In the genomic region with DNA sequence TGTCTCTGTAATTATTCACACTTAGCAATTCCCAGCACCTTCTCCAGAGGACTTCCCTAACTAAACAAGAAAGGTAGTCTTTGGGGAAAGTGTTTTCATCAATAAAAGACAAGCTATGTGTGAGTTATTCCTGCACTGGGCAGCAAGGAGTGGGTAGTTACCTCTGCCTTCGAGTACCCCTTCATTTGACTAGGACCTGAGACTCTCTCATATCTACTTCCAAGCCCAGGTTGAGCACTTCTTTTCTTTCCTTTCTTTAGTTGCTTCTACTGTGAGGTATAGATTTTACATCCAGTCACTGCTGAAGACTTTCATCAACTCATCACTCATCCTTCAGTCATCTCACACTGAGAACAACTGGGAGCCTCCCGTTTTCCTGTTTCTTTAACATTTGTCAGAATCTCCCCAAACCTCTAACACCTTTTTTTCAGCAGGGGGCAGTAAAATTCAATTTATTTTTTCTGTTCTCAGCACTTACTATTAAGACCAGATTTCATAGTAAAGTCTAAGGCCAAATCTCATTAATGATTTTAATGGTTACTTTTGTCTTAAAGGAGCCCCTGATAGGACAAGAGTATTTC, we compare ENCODE assay signal across 9 cellular contexts.
DNase-seq lines count a peak whose midpoint lies in the region; ATAC-seq, FAIRE-seq and TF ChIP-seq lines count a peak whose summit lies in the region.
"Had no signal": no experiment of that assay in that cellular context is flagged by ENCODE, and none has a peak within 500 bp of the region (broad histone marks: within the 10 kb centered on the region; RNA-seq: fewer than 3 reads in every experiment).

No MANE protein-coding gene starts in this region.

- H3K4me2 ChIP-seq in Karpas-422 (ENCODE audit: low read depth, low read length, poor library complexity, severe bottlenecking) = no peak overlapping the region
- no peak overlapping the region for H3K4me2 ChIP-seq in K562 (ENCODE audit: insufficient read depth, low read length)
- H3K4me2 ChIP-seq in neuronal stem cell (ENCODE audit: insufficient read depth, low read length, poor library complexity, severe bottlenecking) = no peak overlapping the region

- no peak overlapping the region for H3K4me3 ChIP-seq in Karpas-422 (ENCODE audit: low read length)
- no peak overlapping the region for H3K4me3 ChIP-seq in K562
- H3K4me3 ChIP-seq in neuronal stem cell (ENCODE audit: low read length in 2 of 2) = no peak overlapping the region
- no peak overlapping the region for H3K4me3 ChIP-seq in upper lobe of left lung

- intact Hi-C loops in K562 (cut with micrococcal nuclease) = loop anchor here (1.0 kb wide), 1 partner anchor 114 kb away; no protein-coding TSS in a partner anchor

- no peaks in the 10 kb centered on the region for H3K9me1 ChIP-seq in K562 (ENCODE audit: control insufficient read depth, insufficient read depth, low read length)

- no peak overlapping the region for H2BK12ac ChIP-seq in neuronal stem cell (ENCODE audit: low read length)

- no peak overlapping the region for H3K9ac ChIP-seq in Karpas-422 (ENCODE audit: low read length)
- no peak overlapping the region for H3K9ac ChIP-seq in K562 (ENCODE audit: insufficient read depth in 1 of 2, low read depth in 2 of 2, low read length in 2 of 2)
- no peak overlapping the region for H3K9ac ChIP-seq in neuronal stem cell (ENCODE audit: low read depth, low read length, poor library complexity)

- in situ Hi-C loops in K562 (cut with MboI) = no loop called here

- TF ChIP-seq CTCF in K562 (IDR thresholded peaks at IDR 0.05 in 2 of 3, conservative IDR thresholded peaks at IDR 0.05 in 1 of 3; ENCODE audit: insufficient read depth in 2 of 3, low read depth in 1 of 3, low read length in 3 of 3) = peak; percentile 34 to 60 (median 54); a peak in 4 of 6 replicates
- TF ChIP-seq CTCF in upper lobe of left lung (IDR thresholded peaks at IDR 0.05) = no peak

- no TSS peak for BruUV-seq in K562 (replicated peaks; lab: Mats Ljungman, UMichigan)

- FAIRE-seq in K562 (lab: Jason Lieb, UNC) = peak; percentile 69

- DNase-seq in GM03348 (ENCODE audit: low spot score) = peak; percentile 6
- peak; percentile 67 for DNase-seq in Karpas-422
- peak; percentile 17 to 32 (median 22) for DNase-seq in K562 (ENCODE audit: extremely low read depth in 1 of 4, low spot score in 3 of 4)
- peak; percentile 4 for DNase-seq in neuronal stem cell (ENCODE audit: low spot score)
- no peak for DNase-seq in upper lobe of left lung
- DNase-seq in effector CD4-positive, alpha-beta T cell = no peak
- DNase-seq in HEK293T (ENCODE audit: extremely low spot score) = no peak

- H4K91ac ChIP-seq in neuronal stem cell (ENCODE audit: low read depth, low read length, poor library complexity) = no peak overlapping the region

- WGBS in K562 (ENCODE audit: insufficient coverage, low coverage, missing lambda C conversion rate) = 3% methylated on average over 2 of the region's 2 CpGs
- no CpG with 5 or more reads among the region's 2 CpGs for WGBS in neuronal stem cell (ENCODE audit: extremely low coverage in 2 of 2, insufficient read length in 2 of 2, insufficient replicate concordance in 1 of 2), 2 donors
- whole genome bisulfite sequencing in upper lobe of left lung, 2 donors = 23 to 33% methylated on average over 2 of the region's 2 CpGs

- H2AFZ ChIP-seq in Karpas-422 (ENCODE audit: low read length) (no peak overlapping the region), K562 (ENCODE audit: low read depth, low read length) (no peak overlapping the region), neuronal stem cell (ENCODE audit: low read length) (no peak overlapping the region)

- H3K4ac ChIP-seq in neuronal stem cell (ENCODE audit: low read length) = no peak overlapping the region

- no peaks in the 10 kb centered on the region for H3K27me3 ChIP-seq in Karpas-422 (ENCODE audit: low read length)
- no peaks in the 10 kb centered on the region; a peak in 1 of 5 replicates for H3K27me3 ChIP-seq in K562 (ENCODE audit: control insufficient read depth in 2 of 2, insufficient read depth in 2 of 2, low read length in 2 of 2)
- no peaks in the 10 kb centered on the region for H3K27me3 ChIP-seq in neuronal stem cell (ENCODE audit: control insufficient read depth in 3 of 3, insufficient read depth in 3 of 3, low read depth in 1 of 3, low read length in 3 of 3)
- no peaks in the 10 kb centered on the region for H3K27me3 ChIP-seq in upper lobe of left lung

- no peak overlapping the region for H2BK5ac ChIP-seq in neuronal stem cell (ENCODE audit: low read length)

- H3K18ac ChIP-seq in neuronal stem cell (ENCODE audit: low read length) = no peak overlapping the region

- TF ChIP-seq POLR2A in K562 (conservative IDR thresholded peaks at IDR 0.05) = no peak
- no peak for TF ChIP-seq POLR2A in upper lobe of left lung (IDR thresholded peaks at IDR 0.05)

- H3K79me2 ChIP-seq in Karpas-422 (ENCODE audit: low read length) (no peaks in the 10 kb centered on the region), K562 (ENCODE audit: control insufficient read depth, insufficient read depth, low read length) (no peaks in the 10 kb centered on the region)

- TF ChIP-seq EP300 in K562 (IDR thresholded peaks at IDR 0.05; ENCODE audit: low read length) = no peak
- TF ChIP-seq EP300 in upper lobe of left lung (IDR thresholded peaks at IDR 0.05) = no peak

- H3K23ac ChIP-seq in neuronal stem cell (ENCODE audit: low read depth, low read length, poor library complexity) = no peak overlapping the region

- no peaks in the 10 kb centered on the region for H3K9me2 ChIP-seq in Karpas-422 (replicated peaks; ENCODE audit: insufficient read depth, low read length)

- no peak overlapping the region for H4K8ac ChIP-seq in neuronal stem cell (ENCODE audit: low read depth, low read length)

- H3K27ac ChIP-seq in Karpas-422 (ENCODE audit: low read length) (no peak overlapping the region), K562 (ENCODE audit: extremely low read depth, low read depth, low read length) (no peak overlapping the region), neuronal stem cell (replicated peaks; ENCODE audit: low read length) (no peak overlapping the region), upper lobe of left lung (no peak overlapping the region)
- H3K27ac ChIP-seq: epithelial cell of prostate had no signal

- TF ChIP-seq RAD21 in K562 (CRISPR knock-in tag; conservative IDR thresholded peaks at IDR 0.05 in 1 of 2, IDR thresholded peaks at IDR 0.05 in 1 of 2) = peak; percentile 61 to 69

- CTCF ChIA-PET in K562 (lab: Yijun Ruan, JAX; ENCODE audit: low intra/inter-chr PET ratio) = interaction anchor here (0.6 to 1.8 kb wide), 3 partner anchors 114 to 333 kb away, joined by 3 to 5 read pairs (median 5); no protein-coding TSS in a partner anchor
- CTCF ChIA-PET in HEK293T (lab: Yijun Ruan, JAX) = no interaction called here

- no peak overlapping the region for H2AK5ac ChIP-seq in neuronal stem cell (ENCODE audit: low read depth, low read length)

- H4K20me1 ChIP-seq in Karpas-422 (ENCODE audit: insufficient read depth, low read depth, low read length) (no peaks in the 10 kb centered on the region), K562 (replicated peaks; ENCODE audit: control insufficient read depth, insufficient read depth, low read length) (no peaks in the 10 kb centered on the region)

- no peaks in the 10 kb centered on the region for H3K79me1 ChIP-seq in neuronal stem cell (ENCODE audit: low read depth, low read length)

- H3K36me3 ChIP-seq in Karpas-422 (ENCODE audit: insufficient read depth, low read length) (no peaks in the 10 kb centered on the region), K562 (ENCODE audit: control insufficient read depth, insufficient read depth, low read length) (no peaks in the 10 kb centered on the region), neuronal stem cell (replicated peaks in 1 of 2; ENCODE audit: control insufficient read depth in 2 of 2, insufficient read depth in 2 of 2, low read length in 2 of 2) (no peaks in the 10 kb centered on the region), upper lobe of left lung (no peaks in the 10 kb centered on the region)

- H2BK15ac ChIP-seq in neuronal stem cell (ENCODE audit: low read length) = no peak overlapping the region

- H3K14ac ChIP-seq in neuronal stem cell (ENCODE audit: low read length) = no peak overlapping the region

- H3K9me3 ChIP-seq in Karpas-422 (ENCODE audit: low read length) (no peaks in the 10 kb centered on the region), K562 (replicated peaks; ENCODE audit: control insufficient read depth, insufficient read depth, low read depth, low read length) (no peaks in the 10 kb centered on the region), neuronal stem cell (replicated peaks in 1 of 2; ENCODE audit: control insufficient read depth in 2 of 2, insufficient read depth in 1 of 2, low read depth in 1 of 2, low read length in 2 of 2) (no peaks in the 10 kb centered on the region), upper lobe of left lung (no peaks in the 10 kb centered on the region)

- H3K4me1 ChIP-seq in Karpas-422 (ENCODE audit: low read length) (peaks cover 9% of the 10 kb centered on the region), K562 (replicated peaks in 1 of 2; ENCODE audit: control insufficient read depth in 2 of 2, insufficient read depth in 2 of 2, low read length in 2 of 2) (no peaks in the 10 kb centered on the region), neuronal stem cell (ENCODE audit: control insufficient read depth in 2 of 2, insufficient read depth in 1 of 2, low read depth in 1 of 2, low read length in 2 of 2) (no peaks in the 10 kb centered on the region), upper lobe of left lung (no peaks in the 10 kb centered on the region)

- ATAC-seq in K562 (peak; percentile 41; the same call in 1 of the 3 replicates), upper lobe of left lung (ENCODE audit: low FRiP score in 2 of 2) (no peak), GM18909 (IDR thresholded peaks at IDR 0.05; ENCODE audit: poor library complexity, unreplicated experiment) (no peak)

- POLR2A ChIA-PET in K562 (lab: Yijun Ruan, JAX) = no interaction called here
- POLR2A ChIA-PET in HEK293T (lab: Yijun Ruan, JAX) = no interaction called here

- no peak overlapping the region for H2BK120ac ChIP-seq in neuronal stem cell (ENCODE audit: low read depth, low read length)

TF ChIP-seq in K562, 482 proteins besides CTCF, POLR2A, EP300 and RAD21 (continues in another document):
- TF ChIP-seq HDAC8 (tag; IDR thresholded peaks at IDR 0.05) = no peak

TF ChIP-seq in HEK293T, 16 proteins besides CTCF, POLR2A, EP300 and RAD21:
- TF ChIP-seq FOXK2 (IDR thresholded peaks at IDR 0.05) (no peak), CTBP1 (IDR thresholded peaks at IDR 0.05; ENCODE audit: borderline replicate concordance) (no peak), FOXM1 (IDR thresholded peaks at IDR 0.05; ENCODE audit: borderline replicate concordance) (no peak)

Comparison
In these comparisons a context has a peak if more than half of its experiments do, and no peak if none do; other contexts are left out.
1. DNase-seq: peak in GM03348 (single experiment), Karpas-422 (single experiment), K562 (4 of 4) and neuronal stem cell (single experiment); none in upper lobe of left lung (0 of 2), effector CD4-positive, alpha-beta T cell (single experiment) and HEK293T (single experiment).
2. CTCF ChIP-seq: peak in K562 (3 of 3); none in upper lobe of left lung (0 of 6).